Comparison of ENCODE assay signal across 15 cellular contexts in genomic region chr2:99395589-99396130, GRCh38. TPM values are rescaled to one million over a fixed set of nuclear protein-coding genes. Genes with fewer than 3 reads are reported as not detected.
DNase-seq lines count a peak whose midpoint lies in the region; ATAC-seq and TF ChIP-seq lines count a peak whose summit lies in the region.
"Had no signal": no experiment of that assay in that cellular context is flagged by ENCODE, and none has a peak within 500 bp of the region (broad histone marks: within the 10 kb centered on the region; RNA-seq: fewer than 3 reads in every experiment).

No MANE protein-coding gene starts in this region.

- no peak for ATAC-seq in activated T-cell treated with anti-CD3 and anti-CD28 coated beads, Interleukin-2, amount 50 U/mL, for 72 hours (replicated peaks in 1 of 2)
- ATAC-seq in activated T-cell treated with anti-CD3 and anti-CD28 coated beads, Interleukin-2, amount 50 U/mL, for 4 hours: no peak

- no peak for TF ChIP-seq POLR2A in spleen (IDR thresholded peaks at IDR 0.05)

- TF ChIP-seq CTCF in Calu3 (IDR thresholded peaks at IDR 0.05; ENCODE audit: unreplicated experiment): no peak
- no peak for TF ChIP-seq CTCF in nephron progenitor cell (IDR thresholded peaks at IDR 0.05)
- no peak for TF ChIP-seq CTCF in spleen (IDR thresholded peaks at IDR 0.05 in 8 of 11, conservative IDR thresholded peaks at IDR 0.05 in 3 of 11)

- CTCF ChIA-PET in Calu3 (lab: Charles Lee): no interaction called here

- no TSS peak for BruUV-seq in Calu3 (replicated peaks; lab: Mats Ljungman, UMichigan)

- no peaks in the 10 kb centered on the region for H3K27me3 Mint-ChIP-seq in activated T-cell treated with anti-CD3 and anti-CD28 coated beads, Interleukin-2, amount 50 U/mL, for 72 hours (ENCODE audit: low read depth)
- H3K27me3 Mint-ChIP-seq in activated T-cell treated with anti-CD3 and anti-CD28 coated beads, Interleukin-2, amount 50 U/mL, for 4 hours (ENCODE audit: low read depth): no peaks in the 10 kb centered on the region
- H3K27me3 Mint-ChIP-seq in Calu3 (ENCODE audit: unreplicated experiment) (no peaks in the 10 kb centered on the region), nephron progenitor cell (ENCODE audit: low read depth, poor library complexity) (no peaks in the 10 kb centered on the region)
- H3K27me3 Mint-ChIP-seq: activated CD4-positive, alpha-beta T cell treated with anti-CD3 and anti-CD28 coated beads, Interleukin-2, amount 10 ng/mL, durations not matched to agents 7 days and 5 days; dendritic cell treated with granulocyte-macrophage colony-stimulating factor and Interleukin-4, amounts not matched to agents 40 ng/mL and 50 ng/mL, for 4 days had no signal

- H3K27ac Mint-ChIP-seq in activated T-cell treated with anti-CD3 and anti-CD28 coated beads, Interleukin-2, amount 50 U/mL, for 72 hours: peak overlapping the region; percentile 12
- H3K27ac Mint-ChIP-seq in Calu3 (ENCODE audit: unreplicated experiment): peak overlapping the region; percentile 50
- peak overlapping the region; percentile 74 for H3K27ac Mint-ChIP-seq in nephron progenitor cell
- H3K27ac Mint-ChIP-seq: activated CD4-positive, alpha-beta T cell treated with anti-CD3 and anti-CD28 coated beads, Interleukin-2, amount 10 ng/mL, durations not matched to agents 7 days and 5 days; dendritic cell treated with granulocyte-macrophage colony-stimulating factor and Interleukin-4, amounts not matched to agents 40 ng/mL and 50 ng/mL, for 4 days had no signal

- H3K4me3 Mint-ChIP-seq in activated T-cell treated with anti-CD3 and anti-CD28 coated beads, Interleukin-2, amount 50 U/mL, for 72 hours: no peak overlapping the region
- H3K4me3 Mint-ChIP-seq in activated T-cell treated with anti-CD3 and anti-CD28 coated beads, Interleukin-2, amount 50 U/mL, for 4 hours: no peak overlapping the region
- H3K4me3 Mint-ChIP-seq in Calu3 (ENCODE audit: low read depth, unreplicated experiment) (no peak overlapping the region), nephron progenitor cell (no peak overlapping the region)
- H3K4me3 Mint-ChIP-seq: activated CD4-positive, alpha-beta T cell treated with anti-CD3 and anti-CD28 coated beads, Interleukin-2, amount 10 ng/mL, durations not matched to agents 7 days and 5 days; dendritic cell treated with granulocyte-macrophage colony-stimulating factor and Interleukin-4, amounts not matched to agents 40 ng/mL and 50 ng/mL, for 4 days had no signal

- DNase-seq in activated T-cell treated with anti-CD3 and anti-CD28 coated beads, Interleukin-2, amount 50 U/mL, for 72 hours: no peak
- DNase-seq in activated T-cell treated with anti-CD3 and anti-CD28 coated beads, Interleukin-2, amount 50 U/mL, for 4 hours: no peak
- DNase-seq in Calu3 (no peak), astrocyte of the hippocampus (ENCODE audit: low read depth, low spot score) (peak; percentile 19), nephron progenitor cell (no peak), globus pallidus (ENCODE audit: low spot score) (no peak), spleen (no peak), NCI-H1105 treated with DMSO at 0.1 percent for 48 hours (lab: John Stamatoyannopoulos, UW) (no peak)
- DNase-seq: activated CD4-positive, alpha-beta T cell treated with anti-CD3 and anti-CD28 coated beads, Interleukin-2, amount 10 ng/mL, durations not matched to agents 7 days and 5 days; NCI-H526; stimulated activated CD4-positive, alpha-beta T cell treated with anti-CD3 and anti-CD28 coated beads, Interleukin-4, amount 100 ng/mL, for 4 hours; substantia nigra had no signal

- no peaks in the 10 kb centered on the region for H3K9me3 Mint-ChIP-seq in activated T-cell treated with anti-CD3 and anti-CD28 coated beads, Interleukin-2, amount 50 U/mL, for 72 hours
- no peaks in the 10 kb centered on the region for H3K9me3 Mint-ChIP-seq in activated T-cell treated with anti-CD3 and anti-CD28 coated beads, Interleukin-2, amount 50 U/mL, for 4 hours
- H3K9me3 Mint-ChIP-seq in Calu3 (ENCODE audit: low read depth, unreplicated experiment): no peaks in the 10 kb centered on the region
- no peaks in the 10 kb centered on the region for H3K9me3 Mint-ChIP-seq in nephron progenitor cell
- H3K9me3 Mint-ChIP-seq: activated CD4-positive, alpha-beta T cell treated with anti-CD3 and anti-CD28 coated beads, Interleukin-2, amount 10 ng/mL, durations not matched to agents 7 days and 5 days; dendritic cell treated with granulocyte-macrophage colony-stimulating factor and Interleukin-4, amounts not matched to agents 40 ng/mL and 50 ng/mL, for 4 days had no signal

- no peak overlapping the region for H3K4me3 ChIP-seq in spleen
- H3K4me3 ChIP-seq: A549, hepatocyte had no signal

- intact Hi-C loops in Calu3 (cut with micrococcal nuclease; ENCODE audit: unreplicated experiment) (no loop called here), spleen (cut with DNase I; ENCODE audit: low total_unique reads) (no loop called here)

- peaks cover 4 to 100% (median 91%) of the 10 kb centered on the region in 6 donors for H3K36me3 ChIP-seq in spleen

- H3K36me3 Mint-ChIP-seq in activated T-cell treated with anti-CD3 and anti-CD28 coated beads, Interleukin-2, amount 50 U/mL, for 72 hours (ENCODE audit: insufficient read depth in 2 of 2): peaks cover 0 to 40% of the 10 kb centered on the region in 2 donors
- peaks cover 43% of the 10 kb centered on the region for H3K36me3 Mint-ChIP-seq in activated T-cell treated with anti-CD3 and anti-CD28 coated beads, Interleukin-2, amount 50 U/mL, for 4 hours (ENCODE audit: insufficient read depth)
- H3K36me3 Mint-ChIP-seq in Calu3 (ENCODE audit: insufficient read depth, unreplicated experiment) (peaks cover 49% of the 10 kb centered on the region), nephron progenitor cell (ENCODE audit: low read depth) (peaks cover 73% of the 10 kb centered on the region)

- no peaks in the 10 kb centered on the region for H3K9me3 ChIP-seq in spleen
- H3K9me3 ChIP-seq: A549 had no signal

- H3K4me1 Mint-ChIP-seq in activated T-cell treated with anti-CD3 and anti-CD28 coated beads, Interleukin-2, amount 50 U/mL, for 72 hours (ENCODE audit: low read depth): no peaks in the 10 kb centered on the region
- H3K4me1 Mint-ChIP-seq in activated T-cell treated with anti-CD3 and anti-CD28 coated beads, Interleukin-2, amount 50 U/mL, for 4 hours (ENCODE audit: low read depth): no peaks in the 10 kb centered on the region
- no peaks in the 10 kb centered on the region for H3K4me1 Mint-ChIP-seq in Calu3 (ENCODE audit: low read depth, unreplicated experiment)
- peaks cover 5% of the 10 kb centered on the region for H3K4me1 Mint-ChIP-seq in nephron progenitor cell
- H3K4me1 Mint-ChIP-seq: activated CD4-positive, alpha-beta T cell treated with anti-CD3 and anti-CD28 coated beads, Interleukin-2, amount 10 ng/mL, durations not matched to agents 7 days and 5 days had no signal

- no peaks in the 10 kb centered on the region for H3K27me3 ChIP-seq in spleen (replicated peaks in 1 of 7)
- H3K27me3 ChIP-seq: hepatocyte had no signal

- H3K27ac ChIP-seq in spleen: no peak overlapping the region
- H3K27ac ChIP-seq: A549, hepatocyte had no signal

- 86 to 94% (median 89%) methylated on average over 3 of the region's 3 CpGs for WGBS in spleen, 5 donors

- H3K4me1 ChIP-seq in spleen: no peaks in the 10 kb centered on the region
- H3K4me1 ChIP-seq: A549 had no signal

RNA-seq across cellular contexts. Expression of gene EIF5B, which starts 58.5 kb away (rescaled TPM):
- total RNA-seq in activated T-cell treated with anti-CD3 and anti-CD28 coated beads, Interleukin-2, amount 50 U/mL, for 72 hours: 10 to 100 TPM; 44.3 to 49.0 TPM
- 100 to 1,000 TPM; 102 to 111 (median 102) TPM for total RNA-seq in activated T-cell treated with anti-CD3 and anti-CD28 coated beads, Interleukin-2, amount 50 U/mL, for 4 hours
- total RNA-seq in Calu3 (2022) (60.1 and 63.1 TPM in 2 replicates), spleen (10 to 100 TPM; 23.8 to 49.5 (median 32.3) TPM)
- polyA plus RNA-seq in spleen: 10 to 100 TPM; 14.6 to 25.4 (median 22.3) TPM

RNA-seq across cellular contexts. Expression of gene TXNDC9, which starts 59.5 kb away (rescaled TPM):
- total RNA-seq in activated T-cell treated with anti-CD3 and anti-CD28 coated beads, Interleukin-2, amount 50 U/mL, for 72 hours: 10 to 100 TPM; 24.5 to 30.9 TPM
- 10 to 100 TPM; 34.3 to 36.3 (median 35.6) TPM for total RNA-seq in activated T-cell treated with anti-CD3 and anti-CD28 coated beads, Interleukin-2, amount 50 U/mL, for 4 hours
- total RNA-seq in Calu3 (2022): 39.8 and 40.5 TPM in 2 replicates
- 10 to 100 TPM; 19.7 to 49.7 (median 30.8) TPM for total RNA-seq in spleen
- polyA plus RNA-seq in spleen: 10 to 100 TPM; 18.3 to 26.6 (median 22.0) TPM

Comparison
In these comparisons a context has a peak if more than half of its experiments do, and no peak if none do; other contexts are left out.
1. H3K27ac Mint-ChIP-seq: peak in every context shown above with its lines; median percentile 74 in nephron progenitor cell; 50 in Calu3; 12 in activated T-cell treated with anti-CD3 and anti-CD28 coated beads, Interleukin-2, amount 50 U/mL, for 72 hours.